Comparison of ENCODE assay signal across 8 cellular contexts in genomic region chr20:51529027-51529749, GRCh38. TPM values are rescaled to one million over a fixed set of nuclear protein-coding genes. Genes with fewer than 3 reads are reported as not detected.
DNase-seq lines count a peak whose midpoint lies in the region; ATAC-seq and TF ChIP-seq lines count a peak whose summit lies in the region.

No MANE protein-coding gene starts in this region.

- peak overlapping the region; percentile 38 for H3K27ac ChIP-seq in CD4-positive, alpha-beta T cell (ENCODE audit: low read depth, low read length)
- no peak overlapping the region for H3K27ac ChIP-seq in SJCRH30
- H3K27ac ChIP-seq in dorsolateral prefrontal cortex: no peak overlapping the region

- H3K36me3 Mint-ChIP-seq in CD4-positive, alpha-beta T cell (ENCODE audit: low read depth): peaks cover 19% of the 10 kb centered on the region
- H3K36me3 Mint-ChIP-seq in progenitor cell of endocrine pancreas (ENCODE audit: insufficient read depth): peaks cover 3% of the 10 kb centered on the region

- TF ChIP-seq CTCF in CD4-positive, alpha-beta T cell (IDR thresholded peaks at IDR 0.05): no peak
- TF ChIP-seq CTCF in astrocyte of the spinal cord (IDR thresholded peaks at IDR 0.05; ENCODE audit: low read depth, low read length): no peak
- TF ChIP-seq CTCF in progenitor cell of endocrine pancreas (IDR thresholded peaks at IDR 0.05; ENCODE audit: unreplicated experiment): no peak
- no peak for TF ChIP-seq CTCF in dorsolateral prefrontal cortex (IDR thresholded peaks at IDR 0.05 in 54 of 56, conservative IDR thresholded peaks at IDR 0.05 in 2 of 56; ENCODE audit: low read depth in 1 of 56, partially characterized antibody in 56 of 56)

- in situ Hi-C loops in astrocyte of the spinal cord (cut with HindIII; ENCODE audit: low sequenced_read_pairs): no loop called here

- no peaks in the 10 kb centered on the region for H3K9me3 Mint-ChIP-seq in CD4-positive, alpha-beta T cell
- no peaks in the 10 kb centered on the region for H3K9me3 Mint-ChIP-seq in progenitor cell of endocrine pancreas (ENCODE audit: low read depth)

- intact Hi-C loops in CD4-positive, alpha-beta T cell (cut with DNase I, micrococcal nuclease): loop anchor here in 1 of 2 experiments (1.0 to 2.0 kb wide), 2 partner anchors 12 to 16 kb away; no protein-coding TSS in a partner anchor
- intact Hi-C loops in dorsolateral prefrontal cortex (cut with DNase I): no loop called here

- ATAC-seq in CD4-positive, alpha-beta T cell (ENCODE audit: poor library complexity): peak; percentile 7
- ATAC-seq in GM21529 (IDR thresholded peaks at IDR 0.05; ENCODE audit: unreplicated experiment): no peak

- POLR2A ChIA-PET in CD4-positive, alpha-beta T cell (lab: Charles Lee): interaction anchor here (0.8 to 2.4 kb wide), 5 partner anchors 8 to 34 kb away, joined by 3 to 11 read pairs (median 3); partner anchors contain the start of gene NFATC2

- CTCF ChIA-PET in CD4-positive, alpha-beta T cell (lab: Charles Lee): interaction anchor here (1.2 to 2.2 kb wide), 2 partner anchors 14 to 28 kb away, joined by 3 to 10 read pairs; partner anchors contain the start of gene NFATC2

- peaks cover 96% of the 10 kb centered on the region for H3K4me1 Mint-ChIP-seq in CD4-positive, alpha-beta T cell (ENCODE audit: low read depth)
- H3K4me1 Mint-ChIP-seq in progenitor cell of endocrine pancreas (ENCODE audit: low read depth): peaks cover 54% of the 10 kb centered on the region

- DNase-seq in CD4-positive, alpha-beta T cell: peak in 3 of 10 experiments; percentile 21 to 31 (median 23)
- DNase-seq in SJCRH30 (peak in 1 of 2 experiments; percentile 47), astrocyte of the spinal cord (ENCODE audit: low read depth, low spot score) (peak; percentile 51), progenitor cell of endocrine pancreas (ENCODE audit: low spot score, unreplicated experiment) (no peak), dorsolateral prefrontal cortex (no peak), NCI-H2227 treated with DMSO at 0.1 percent for 48 hours (lab: John Stamatoyannopoulos, UW) (no peak), glomerular visceral epithelial cell (ENCODE audit: extremely low spot score) (no peak)

- no peaks in the 10 kb centered on the region for H3K27me3 ChIP-seq in CD4-positive, alpha-beta T cell (ENCODE audit: control insufficient read depth, insufficient read depth, low read length)
- no peaks in the 10 kb centered on the region; the same call in 1 of the 2 replicates for H3K27me3 ChIP-seq in SJCRH30
- peaks cover 0 to 9% (median 0%) of the 10 kb centered on the region in 45 donors for H3K27me3 ChIP-seq in dorsolateral prefrontal cortex

- H3K4me3 ChIP-seq in SJCRH30 (peak overlapping the region; percentile 27), astrocyte of the spinal cord (ENCODE audit: low read depth, low read length) (no peak overlapping the region), dorsolateral prefrontal cortex (no peak overlapping the region)

- H3K27me3 Mint-ChIP-seq in CD4-positive, alpha-beta T cell: no peaks in the 10 kb centered on the region
- no peaks in the 10 kb centered on the region for H3K27me3 Mint-ChIP-seq in progenitor cell of endocrine pancreas

- H3K4me3 Mint-ChIP-seq in CD4-positive, alpha-beta T cell: peak overlapping the region; percentile 58
- peak overlapping the region; percentile 27 for H3K4me3 Mint-ChIP-seq in progenitor cell of endocrine pancreas (ENCODE audit: low read depth)

- H3K36me3 ChIP-seq in SJCRH30: no peaks in the 10 kb centered on the region

- H3K4me1 ChIP-seq in SJCRH30: peaks cover 15% of the 10 kb centered on the region; the same call in 1 of the 2 replicates

- peak overlapping the region; percentile 93 for H3K27ac Mint-ChIP-seq in CD4-positive, alpha-beta T cell
- peak overlapping the region; percentile 94 for H3K27ac Mint-ChIP-seq in progenitor cell of endocrine pancreas

- no peaks in the 10 kb centered on the region for H3K9me3 ChIP-seq in CD4-positive, alpha-beta T cell (ENCODE audit: control insufficient read depth, low read length)
- H3K9me3 ChIP-seq in SJCRH30 (replicated peaks): no peaks in the 10 kb centered on the region

RNA-seq across cellular contexts. Expression of gene NFATC2, which starts 13.3 kb away (rescaled TPM):
- 10 to 100 TPM; 32.5 to 33.2 TPM for total RNA-seq in CD4-positive, alpha-beta T cell
- total RNA-seq in SJCRH30 (2014; rRNA removed; shearing (Covaris generic)): not detected in 2 replicates
- total RNA-seq in progenitor cell of endocrine pancreas (10.1 and 11.2 TPM in 2 replicates), dorsolateral prefrontal cortex (10 to 100 TPM in 1 of 120 experiments, 1 to 10 TPM in 119; 1.6 to 11.4 (median 4.1) TPM)
